9 cellular contexts compared by ENCODE assay signal in genomic region chr15:82709081-82709420, GRCh38. TPM values are rescaled to one million over a fixed set of nuclear protein-coding genes. Genes with fewer than 3 reads are reported as not detected.
DNase-seq lines count a peak whose midpoint lies in the region; ATAC-seq, FAIRE-seq and TF ChIP-seq lines count a peak whose summit lies in the region.
"Had no signal": no experiment of that assay in that cellular context is flagged by ENCODE, and none has a peak within 500 bp of the region (broad histone marks: within the 10 kb centered on the region; RNA-seq: fewer than 3 reads in every experiment).

No MANE protein-coding gene starts in this region.

- no peak for TF ChIP-seq RAD21 in SK-N-SH (IDR thresholded peaks at IDR 0.05; ENCODE audit: low read length)

- DNase-seq in SK-N-SH: no peak
- peak; percentile 64 for DNase-seq in NT2/D1 (ENCODE audit: low read depth, low spot score)
- DNase-seq in fibroblast of mammary gland (ENCODE audit: low read depth): no peak
- DNase-seq in smooth muscle cell (lab: John Stamatoyannopoulos, UW; ENCODE audit: unreplicated experiment): no peak
- DNase-seq in D721Med (ENCODE audit: insufficient read length, low spot score): no peak
- DNase-seq in foreskin melanocyte: no peak

- H3K9ac ChIP-seq in SK-N-SH (no peak overlapping the region), NT2/D1 (ENCODE audit: insufficient read length, low read depth) (peak overlapping the region; percentile 82), smooth muscle cell (ENCODE audit: low read depth) (no peak overlapping the region)

- POLR2A ChIA-PET in SK-N-SH (lab: Yijun Ruan, JAX): interaction anchor here (1.1 kb wide), 1 partner anchor 41 kb away, joined by 10 read pairs; no protein-coding TSS in a partner anchor

- TF ChIP-seq EP300 in SK-N-SH (IDR thresholded peaks at IDR 0.05; ENCODE audit: borderline replicate concordance in 1 of 2, low read depth in 1 of 2, low read length in 1 of 2): no peak

- no peak for FAIRE-seq in D721Med (lab: Jason Lieb, UNC)
- FAIRE-seq: G401.6 had no signal

- H3K27ac ChIP-seq in SK-N-SH (ENCODE audit: low read depth in 2 of 2, low read length in 1 of 2) (peak overlapping the region in 1 of 2 experiments; percentile 75; a peak in 2 of 4 replicates), smooth muscle cell (ENCODE audit: low read depth) (no peak overlapping the region)

- H3K4me1 ChIP-seq in SK-N-SH (ENCODE audit: control insufficient read depth in 1 of 2, insufficient read depth in 2 of 2, low read depth in 1 of 2, low read length in 1 of 2) (peaks cover 0 to 19% of the 10 kb centered on the region in 2 experiments; a peak in 1 of 4 replicates), NT2/D1 (ENCODE audit: insufficient read depth, insufficient read length) (peaks cover 17% of the 10 kb centered on the region), smooth muscle cell (ENCODE audit: low read depth) (no peaks in the 10 kb centered on the region)

- no peak for TF ChIP-seq CTCF in SK-N-SH (IDR thresholded peaks at IDR 0.05)
- no peak for TF ChIP-seq CTCF in fibroblast of mammary gland (conservative IDR thresholded peaks at IDR 0.05; ENCODE audit: control insufficient read depth, insufficient read depth, low read depth, low read length)
- TF ChIP-seq CTCF in smooth muscle cell (IDR thresholded peaks at IDR 0.05; ENCODE audit: borderline replicate concordance, insufficient read depth, poor library complexity, severe bottlenecking): no peak
- TF ChIP-seq CTCF in D721Med (IDR thresholded peaks at IDR 0.05; ENCODE audit: insufficient read depth, missing control alignments): no peak

- CTCF ChIA-PET in SK-N-SH (lab: Yijun Ruan, JAX): interaction anchor here (1.1 to 2.3 kb wide), 2 partner anchors 27 to 169 kb away, joined by 3 to 8 read pairs; partner anchors contain the start of gene RPS17

- H3F3A ChIP-seq in SK-N-SH (replicated peaks; ENCODE audit: insufficient read depth) (no peaks in the 10 kb centered on the region), smooth muscle cell (ENCODE audit: low read depth) (peaks cover 4% of the 10 kb centered on the region)

- no peaks in the 10 kb centered on the region for H3K79me2 ChIP-seq in SK-N-SH (ENCODE audit: insufficient read depth)
- no peaks in the 10 kb centered on the region for H3K79me2 ChIP-seq in smooth muscle cell (ENCODE audit: low read depth)

- H3K27me3 ChIP-seq in SK-N-SH (ENCODE audit: insufficient read depth): no peaks in the 10 kb centered on the region
- peaks cover 13% of the 10 kb centered on the region for H3K27me3 ChIP-seq in NT2/D1 (ENCODE audit: insufficient read depth, insufficient read length)
- no peaks in the 10 kb centered on the region for H3K27me3 ChIP-seq in smooth muscle cell (ENCODE audit: low read depth)

- H3K9me2 ChIP-seq in SK-N-SH: no peaks in the 10 kb centered on the region

- ATAC-seq in SK-N-SH treated with all-trans-retinoic acid at 6 μM for 48 hours: no peak
- ATAC-seq in HG02973 (IDR thresholded peaks at IDR 0.05; ENCODE audit: unreplicated experiment): no peak

- H3K36me3 ChIP-seq in SK-N-SH (replicated peaks in 1 of 2; ENCODE audit: control insufficient read depth in 1 of 2, insufficient read depth in 2 of 2, low read length in 1 of 2) (no peaks in the 10 kb centered on the region), NT2/D1 (ENCODE audit: insufficient read depth, insufficient read length, low read length) (no peaks in the 10 kb centered on the region), smooth muscle cell (ENCODE audit: low read depth) (no peaks in the 10 kb centered on the region)

- H2AFZ ChIP-seq in SK-N-SH (ENCODE audit: low read depth) (no peak overlapping the region), smooth muscle cell (ENCODE audit: low read depth) (peak overlapping the region; percentile 85)

- 3% methylated on average over 9 of the region's 15 CpGs for WGBS in SK-N-SH (ENCODE audit: low lambda C conversion rate)
- 0% methylated on average over 4 of the region's 15 CpGs for WGBS in smooth muscle cell (ENCODE audit: low lambda C conversion rate)

- H3K4me3 ChIP-seq in SK-N-SH (ENCODE audit: low read depth in 2 of 2, low read length in 1 of 2) (peak overlapping the region; percentile 78 to 84), NT2/D1 (ENCODE audit: insufficient read length, low read depth) (peak overlapping the region; percentile 60), fibroblast of mammary gland (ENCODE audit: control insufficient read depth, low read depth, low read length) (peak overlapping the region; percentile 37), smooth muscle cell (peak overlapping the region; percentile 70)

- H3K4me2 ChIP-seq in SK-N-SH (peak overlapping the region; percentile 99), smooth muscle cell (peak overlapping the region; percentile 89)

- no peaks in the 10 kb centered on the region for H3K9me3 ChIP-seq in SK-N-SH
- no peaks in the 10 kb centered on the region for H3K9me3 ChIP-seq in NT2/D1 (ENCODE audit: insufficient read depth, low read length)
- H3K9me3 ChIP-seq in smooth muscle cell (replicated peaks; ENCODE audit: low read depth): no peaks in the 10 kb centered on the region

- H4K20me1 ChIP-seq in SK-N-SH (ENCODE audit: insufficient read depth): no peaks in the 10 kb centered on the region
- no peaks in the 10 kb centered on the region for H4K20me1 ChIP-seq in smooth muscle cell (ENCODE audit: low read depth)

TF ChIP-seq in SK-N-SH, 30 proteins besides CTCF, POLR2A, EP300 and RAD21 (continues in another document):
- TF ChIP-seq USF1 (IDR thresholded peaks at IDR 0.05; ENCODE audit: borderline replicate concordance, low read depth): no peak
- no peak for TF ChIP-seq GABPA (IDR thresholded peaks at IDR 0.05; ENCODE audit: low read depth)
- TF ChIP-seq JUND (IDR thresholded peaks at IDR 0.05): no peak
- TF ChIP-seq RFX5 (IDR thresholded peaks at IDR 0.05; ENCODE audit: low read length): no peak
- no peak for TF ChIP-seq IRF3 (IDR thresholded peaks at IDR 0.05; ENCODE audit: low read depth, low read length)
- TF ChIP-seq EZH2phosphoT487 (IDR thresholded peaks at IDR 0.05; ENCODE audit: borderline replicate concordance, low read depth): no peak
- no peak for TF ChIP-seq YY1 (IDR thresholded peaks at IDR 0.05; ENCODE audit: low read depth)
- TF ChIP-seq ELF1 (IDR thresholded peaks at IDR 0.05): no peak
- TF ChIP-seq FOSL2 (IDR thresholded peaks at IDR 0.05; ENCODE audit: borderline replicate concordance, low read depth): no peak
- no peak for TF ChIP-seq MAX (IDR thresholded peaks at IDR 0.05; ENCODE audit: low read depth)

TF ChIP-seq in SK-N-SH treated with all-trans-retinoic acid at 6 μM for 48 hours, 23 proteins besides CTCF, POLR2A, EP300 and RAD21 (continues in another document):
- TF ChIP-seq PATZ1 (CRISPR knock-in tag; IDR thresholded peaks at IDR 0.05; ENCODE audit: borderline replicate concordance) (no peak), TCF4 (CRISPR knock-in tag; IDR thresholded peaks at IDR 0.05; ENCODE audit: borderline replicate concordance) (no peak), ZC3H10 (CRISPR knock-in tag; IDR thresholded peaks at IDR 0.05) (no peak), ZNF8 (CRISPR knock-in tag; IDR thresholded peaks at IDR 0.05) (no peak), CREB5 (CRISPR knock-in tag; IDR thresholded peaks at IDR 0.05; ENCODE audit: low read depth) (no peak), ISL1 (CRISPR knock-in tag; IDR thresholded peaks at IDR 0.05) (no peak), CSDC2 (CRISPR knock-in tag; IDR thresholded peaks at IDR 0.05) (no peak), ZFP3 (CRISPR knock-in tag; IDR thresholded peaks at IDR 0.05) (no peak), POU6F1 (CRISPR knock-in tag; IDR thresholded peaks at IDR 0.05; ENCODE audit: borderline replicate concordance, low read depth) (no peak), SNAI2 (CRISPR knock-in tag; IDR thresholded peaks at IDR 0.05) (no peak)

RNA-seq across cellular contexts. Expression of gene AP3B2, which starts 0.6 kb away (rescaled TPM):
- 0.77 and 1.8 TPM in 2 replicates for polyA plus RNA-seq in SK-N-SH (2012; rRNA removed)
- 1.7 and 2.0 TPM in 2 replicates for polyA plus RNA-seq in SK-N-SH (2012; cell fraction: cytosol; rRNA removed)
- 8.2 and 12.4 TPM in 2 replicates for polyA plus RNA-seq in SK-N-SH (2012; cell fraction: nucleus; rRNA removed)
- 1.0 and 1.6 TPM in 2 replicates for total RNA-seq in smooth muscle cell
- 0.66 and 1.9 TPM in 2 replicates for polyA plus RNA-seq in smooth muscle cell
